8 cellular contexts compared by ENCODE assay signal in the genomic region with DNA sequence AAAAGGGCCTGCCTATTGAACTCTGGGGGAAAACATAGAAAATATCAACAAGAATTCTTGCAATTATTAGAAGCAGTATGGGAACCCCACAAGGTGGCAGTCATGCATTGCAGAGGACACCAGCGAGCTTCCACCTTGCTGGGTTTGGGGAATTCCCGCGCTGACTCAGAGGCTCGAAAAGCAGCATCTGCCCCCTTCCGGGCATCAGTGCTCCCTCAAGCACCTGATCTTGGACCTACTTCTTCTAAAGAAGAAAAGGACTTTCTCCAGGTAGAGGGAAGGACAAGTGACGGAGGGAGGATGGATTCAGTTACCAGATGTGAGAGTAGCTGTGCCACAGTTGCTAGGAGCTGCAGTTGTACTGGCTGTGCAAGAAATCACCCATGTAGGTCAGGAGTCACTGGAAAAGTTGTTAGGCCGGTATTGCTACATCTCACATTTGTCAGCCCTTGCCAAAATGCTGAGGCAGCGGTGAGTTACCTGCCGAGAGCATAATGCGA.
DNase-seq lines count a peak whose midpoint lies in the region; ATAC-seq, FAIRE-seq and TF ChIP-seq lines count a peak whose summit lies in the region.
"Not testable (repeated sequence)": the region's sequence is repeated elsewhere in the genome, so short reads cannot be mapped to it uniquely, and the experiment has no call there.

No MANE protein-coding gene starts in this region.

- not testable (repeated sequence) for H3K27me3 Mint-ChIP-seq in activated CD4-positive, alpha-beta T cell treated with anti-CD3 and anti-CD28 coated beads, Interleukin-2, amount 10 ng/mL, durations not matched to agents 7 days and 5 days

- not testable (repeated sequence) for H3K79me2 ChIP-seq in Loucy (ENCODE audit: insufficient read depth, low read length); GM12878 (ENCODE audit: control insufficient read depth, insufficient read depth, low read length); hepatocyte

- ATAC-seq in GM12878 = not testable (repeated sequence)

- not testable (repeated sequence) for BruUV-seq in GM12878 (replicated peaks; lab: Mats Ljungman, UMichigan)

- H3K4me3 Mint-ChIP-seq in activated CD4-positive, alpha-beta T cell treated with anti-CD3 and anti-CD28 coated beads, Interleukin-2, amount 10 ng/mL, durations not matched to agents 7 days and 5 days = not testable (repeated sequence)

- in situ Hi-C loops in GM12878 (cut with MboI) = loop anchor here (5.0 to 10.0 kb wide), 2 partner anchors 538 to 645 kb away; no protein-coding TSS in a partner anchor

- RAD21 ChIA-PET in GM12878 (lab: Charles Lee; ENCODE audit: unreplicated experiment) = interaction anchor here (1.1 kb wide), 1 partner anchor 629 kb away, joined by 4 read pairs; no protein-coding TSS in a partner anchor

- TF ChIP-seq POLR2A in GM12878 (IDR thresholded peaks at IDR 0.05; ENCODE audit: low read depth, low read length) = not testable (repeated sequence)

- peak; percentile 54 for TF ChIP-seq RAD21 in GM12878 (IDR thresholded peaks at IDR 0.05; ENCODE audit: insufficient read depth, low read depth, low read length)

- TF ChIP-seq EP300 in GM12878 (IDR thresholded peaks at IDR 0.05; ENCODE audit: borderline replicate concordance in 1 of 2, control insufficient read depth in 1 of 2, low read depth in 2 of 2, low read length in 2 of 2) = not testable (repeated sequence)

- H3K27ac ChIP-seq in GM12878 (ENCODE audit: control insufficient read depth, insufficient read depth); hepatocyte: not testable (repeated sequence)

- H2AFZ ChIP-seq in Loucy (ENCODE audit: low read length); GM12878 (ENCODE audit: control insufficient read depth, low read depth, low read length): not testable (repeated sequence)
- H2AFZ ChIP-seq in hepatocyte = peak overlapping the region; percentile 20

- not testable (repeated sequence) for H3K27ac Mint-ChIP-seq in activated CD4-positive, alpha-beta T cell treated with anti-CD3 and anti-CD28 coated beads, Interleukin-2, amount 10 ng/mL, durations not matched to agents 7 days and 5 days

- 20% methylated on average over 10 of the region's 10 CpGs for WGBS in GM12878 (ENCODE audit: insufficient coverage, insufficient replicate concordance, low lambda C conversion rate, missing lambda C conversion rate)
- WGBS in hepatocyte (ENCODE audit: low lambda C conversion rate, missing lambda C conversion rate) = 32% methylated on average over 10 of the region's 10 CpGs

- not testable (repeated sequence) for H3K9ac ChIP-seq in Loucy (ENCODE audit: low read depth, low read length, poor library complexity, severe bottlenecking); GM12878 (ENCODE audit: control insufficient read depth, insufficient read depth, low read length)

- SMC1A ChIA-PET in GM12878 (lab: Charles Lee; ENCODE audit: uncharacterized antibody, unreplicated experiment) = interaction anchor here (1.1 kb wide), 1 partner anchor 644 kb away, joined by 3 read pairs; no protein-coding TSS in a partner anchor

- not testable (repeated sequence) for H4K20me1 ChIP-seq in Loucy (ENCODE audit: insufficient read depth, low read length, poor library complexity, severe bottlenecking); GM12878 (ENCODE audit: control insufficient read depth, insufficient read depth); hepatocyte (ENCODE audit: insufficient read depth, poor library complexity, severe bottlenecking)

- H3K27me3 ChIP-seq in Loucy (ENCODE audit: insufficient read depth, low read length, poor library complexity, severe bottlenecking); GM12878 (replicated peaks in 1 of 2; ENCODE audit: control insufficient read depth in 2 of 2, insufficient read depth in 2 of 2, low read length in 1 of 2); hepatocyte: not testable (repeated sequence)

- not testable (repeated sequence) for H3K4me1 ChIP-seq in Loucy (ENCODE audit: insufficient read depth, low read length, poor library complexity, severe bottlenecking); GM12878 (ENCODE audit: control insufficient read depth, insufficient read depth, low read length); hepatocyte (ENCODE audit: insufficient read depth)

- H3F3A ChIP-seq in Loucy (ENCODE audit: low read depth) = not testable (repeated sequence)

- H3K36me3 Mint-ChIP-seq in activated CD4-positive, alpha-beta T cell treated with anti-CD3 and anti-CD28 coated beads, Interleukin-2, amount 10 ng/mL, durations not matched to agents 7 days and 5 days (ENCODE audit: low read depth) = not testable (repeated sequence)

- not testable (repeated sequence) for H3K9me3 Mint-ChIP-seq in activated CD4-positive, alpha-beta T cell treated with anti-CD3 and anti-CD28 coated beads, Interleukin-2, amount 10 ng/mL, durations not matched to agents 7 days and 5 days

- not testable (repeated sequence) for H3K4me1 Mint-ChIP-seq in activated CD4-positive, alpha-beta T cell treated with anti-CD3 and anti-CD28 coated beads, Interleukin-2, amount 10 ng/mL, durations not matched to agents 7 days and 5 days

- CTCF ChIA-PET in activated CD4-positive, alpha-beta T cell treated with anti-CD3 and anti-CD28 coated beads, Interleukin-2, amount 10 ng/mL, durations not matched to agents 7 days and 5 days (lab: Charles Lee) = not testable (repeated sequence)
- CTCF ChIA-PET in GM12878 (lab: Yijun Ruan, JAX) = interaction anchor here (1.0 to 1.9 kb wide), 3 partner anchors 578 to 644 kb away, joined by 3 to 7 read pairs (median 7); no protein-coding TSS in a partner anchor

- H3K9me3 ChIP-seq in Loucy (ENCODE audit: insufficient read depth, low read depth, low read length); GM12878 (replicated peaks; ENCODE audit: control insufficient read depth, insufficient read depth, low read length); hepatocyte (ENCODE audit: low read depth): not testable (repeated sequence)

- H3K4me2 ChIP-seq in Loucy (ENCODE audit: low read depth, low read length, poor library complexity, severe bottlenecking); GM12878 (ENCODE audit: control insufficient read depth, insufficient read depth); hepatocyte: not testable (repeated sequence)

- POLR2A ChIA-PET in activated CD4-positive, alpha-beta T cell treated with anti-CD3 and anti-CD28 coated beads, Interleukin-2, amount 10 ng/mL, durations not matched to agents 7 days and 5 days (lab: Charles Lee); GM12878 (lab: Charles Lee): not testable (repeated sequence)

- peak; percentile 60 for TF ChIP-seq CTCF in Loucy (conservative IDR thresholded peaks at IDR 0.05; ENCODE audit: low read length)
- TF ChIP-seq CTCF in GM12878 (IDR thresholded peaks at IDR 0.05 in 2 of 3, conservative IDR thresholded peaks at IDR 0.05 in 1 of 3; ENCODE audit: control insufficient read depth in 2 of 3, extremely low read depth in 1 of 3, insufficient read depth in 1 of 3, low read depth in 3 of 3, low read length in 3 of 3) = peak; percentile 44 to 57 (median 49)
- TF ChIP-seq CTCF in hepatocyte (IDR thresholded peaks at IDR 0.05; ENCODE audit: poor library complexity) = peak; percentile 90

- FAIRE-seq in GM12878 (lab: Jason Lieb, UNC) = not testable (repeated sequence)

- H3K36me3 ChIP-seq in Loucy (ENCODE audit: insufficient read depth, low read length); GM12878 (ENCODE audit: control insufficient read depth in 2 of 2, insufficient read depth in 2 of 2, low read length in 1 of 2); hepatocyte (replicated peaks; ENCODE audit: insufficient read depth, low read depth): not testable (repeated sequence)

- not testable (repeated sequence) for H3K9me2 ChIP-seq in Loucy (replicated peaks; ENCODE audit: low read depth, low read length); hepatocyte (replicated peaks; ENCODE audit: insufficient read depth)

- not testable (repeated sequence) for H3K4me3 ChIP-seq in Loucy (ENCODE audit: low read length, poor library complexity, severe bottlenecking); GM12878; hepatocyte

- peak; percentile 66 for DNase-seq in DMS153 (lab: John Stamatoyannopoulos, UW)
- peak; percentile 10 for DNase-seq in NOMO-1 treated with DMSO at 0.1 percent for 48 hours (lab: John Stamatoyannopoulos, UW; ENCODE audit: unreplicated experiment)
- peak; percentile 70 for DNase-seq in activated CD4-positive, alpha-beta T cell treated with anti-CD3 and anti-CD28 coated beads, Interleukin-2, amount 10 ng/mL, durations not matched to agents 7 days and 5 days
- peak; percentile 12 for DNase-seq in GM12878 (ENCODE audit: low read depth, low spot score)
- DNase-seq in hepatocyte (ENCODE audit: low spot score) = peak; percentile 58
- peak; percentile 22 to 94 (median 65) for DNase-seq in posterior cingulate gyrus
- DNase-seq in stimulated activated naive CD4-positive, alpha-beta T cell treated with Interleukin-2 at 50 U/mL for 16 hours (lab: John Stamatoyannopoulos, UW) = peak; percentile 59

- intact Hi-C loops in GM12878 (cut with micrococcal nuclease; ENCODE audit: unreplicated experiment) (loop anchor here (2.0 to 5.0 kb wide), 2 partner anchors 530 to 644 kb away; no protein-coding TSS in a partner anchor), posterior cingulate gyrus (cut with DNase I) (loop anchor here (5.0 to 10.0 kb wide), 3 partner anchors 82 to 530 kb away; a partner anchor contains a TSS)

TF ChIP-seq in GM12878, 131 proteins besides CTCF, POLR2A, EP300 and RAD21 (continues in another document):
- TF ChIP-seq SMC3 (IDR thresholded peaks at IDR 0.05; ENCODE audit: borderline replicate concordance, low read length) = peak; percentile 59
- peak; percentile 97 for TF ChIP-seq RELA (IDR thresholded peaks at IDR 0.05; ENCODE audit: borderline replicate concordance, partially characterized antibody)

Comparison
In these comparisons a context has a peak if more than half of its experiments do, and no peak if none do; other contexts are left out.
1. DNase-seq: peak in every context shown above with its lines; median percentile 70 in activated CD4-positive, alpha-beta T cell treated with anti-CD3 and anti-CD28 coated beads, Interleukin-2, amount 10 ng/mL, durations not matched to agents 7 days and 5 days; 66 in DMS153; 65 in posterior cingulate gyrus; 59 in stimulated activated naive CD4-positive, alpha-beta T cell treated with Interleukin-2 at 50 U/mL for 16 hours; 58 in hepatocyte; 12 in GM12878; 10 in NOMO-1 treated with DMSO at 0.1 percent for 48 hours.